15 cellular contexts compared by ENCODE assay signal in genomic region chr4:70737006-70737405, GRCh38. TPM values are rescaled to one million over a fixed set of nuclear protein-coding genes. Genes with fewer than 3 reads are reported as not detected.
A peak's percentile ranks its signal among the peaks of the same experiment; 100 is the strongest.
DNase-seq lines count a peak whose midpoint lies in the region; ATAC-seq and TF ChIP-seq lines count a peak whose summit lies in the region.
"Had no signal": no experiment of that assay in that cellular context is flagged by ENCODE, and none has a peak within 500 bp of the region (broad histone marks: within the 10 kb centered on the region; RNA-seq: fewer than 3 reads in every experiment).

No MANE protein-coding gene starts in this region.

- no peak for DNase-seq in activated CD8-positive, alpha-beta memory T cell treated with anti-CD3 and anti-CD28 coated beads, Interleukin-2, amount 10 ng/mL, durations not matched to agents 7 days and 5 days
- no peak for DNase-seq in activated CD8-positive, alpha-beta memory T cell treated with anti-CD3 and anti-CD28 coated beads for 24 hours
- DNase-seq in MM.1S (peak; percentile 72), nephron progenitor cell (no peak), Peyer's patch (no peak), GOT3 (lab: John Stamatoyannopoulos, UW) (no peak)
- no peak for DNase-seq in activated naive CD8-positive, alpha-beta T cell treated with anti-CD3 and anti-CD28 coated beads for 36 hours
- DNase-seq: lower lobe of right lung; NCI-H1092; right lobe of liver; SK-N-SH; stimulated activated CD4-positive, alpha-beta T cell treated with anti-CD3 and anti-CD28 coated beads, Interleukin-2, amount 100 ng/mL, for 48 hours; tibial artery; WERI-Rb-1 had no signal

- peaks cover 62% of the 10 kb centered on the region for H3K79me2 ChIP-seq in MM.1S (ENCODE audit: low read length)

- no peak overlapping the region for H3K9ac ChIP-seq in MM.1S (ENCODE audit: low read length)
- H3K9ac ChIP-seq: SK-N-SH had no signal

- H3F3A ChIP-seq in MM.1S (ENCODE audit: insufficient read depth, low read length) = peaks cover 22% of the 10 kb centered on the region

- TF ChIP-seq CTCF in MM.1S (IDR thresholded peaks at IDR 0.05; ENCODE audit: low read length) (no peak), nephron progenitor cell (IDR thresholded peaks at IDR 0.05) (no peak), Peyer's patch (IDR thresholded peaks at IDR 0.05) (no peak)

- TF ChIP-seq POLR2A in Peyer's patch (IDR thresholded peaks at IDR 0.05) = no peak

- peaks cover 2% of the 10 kb centered on the region for H3K27me3 Mint-ChIP-seq in activated CD8-positive, alpha-beta memory T cell treated with anti-CD3 and anti-CD28 coated beads, Interleukin-2, amount 10 ng/mL, durations not matched to agents 7 days and 5 days
- H3K27me3 Mint-ChIP-seq in activated naive CD8-positive, alpha-beta T cell treated with anti-CD3 and anti-CD28 coated beads for 36 hours = no peaks in the 10 kb centered on the region
- H3K27me3 Mint-ChIP-seq in nephron progenitor cell (ENCODE audit: low read depth, poor library complexity) = peaks cover 3% of the 10 kb centered on the region

- peaks cover 5% of the 10 kb centered on the region; the same call in 1 of the 2 replicates for H4K20me1 ChIP-seq in MM.1S (ENCODE audit: insufficient read depth, low read length)

- peaks cover 31% of the 10 kb centered on the region for H3K4me1 ChIP-seq in MM.1S (ENCODE audit: low read length)
- peaks cover 4 to 24% (median 15%) of the 10 kb centered on the region in 4 donors for H3K4me1 ChIP-seq in Peyer's patch

- no peak overlapping the region for H3K4me3 ChIP-seq in MM.1S (ENCODE audit: low read length)
- H3K4me3 ChIP-seq in Peyer's patch = no peak overlapping the region
- H3K4me3 ChIP-seq: lower lobe of right lung, right lobe of liver, tibial artery had no signal

- CTCF ChIA-PET in activated CD8-positive, alpha-beta memory T cell treated with anti-CD3 and anti-CD28 coated beads, Interleukin-2, amount 10 ng/mL, durations not matched to agents 7 days and 5 days (lab: Charles Lee) = interaction anchor here (0.7 to 4.7 kb wide), 11 partner anchors 8 to 673 kb away, joined by 3 to 57 read pairs (median 4); partner anchors contain the start of genes RUFY3 and UTP3

- H2AFZ ChIP-seq in MM.1S (ENCODE audit: low read length) = no peak overlapping the region

- no peaks in the 10 kb centered on the region for H3K36me3 ChIP-seq in MM.1S (replicated peaks; ENCODE audit: insufficient read depth, low read length)
- no peaks in the 10 kb centered on the region for H3K36me3 ChIP-seq in Peyer's patch
- H3K36me3 ChIP-seq: lower lobe of right lung, right lobe of liver, tibial artery, WERI-Rb-1 had no signal

- H3K9me3 ChIP-seq in MM.1S (replicated peaks; ENCODE audit: insufficient read depth, low read length) (no peaks in the 10 kb centered on the region), Peyer's patch (no peaks in the 10 kb centered on the region)
- H3K9me3 ChIP-seq: lower lobe of right lung, right lobe of liver, SK-N-SH, tibial artery had no signal

- no peaks in the 10 kb centered on the region for H3K27me3 ChIP-seq in MM.1S (replicated peaks; ENCODE audit: insufficient read depth, low read length)
- no peaks in the 10 kb centered on the region for H3K27me3 ChIP-seq in Peyer's patch
- H3K27me3 ChIP-seq: right lobe of liver, tibial artery had no signal

- H3K36me3 Mint-ChIP-seq in activated CD8-positive, alpha-beta memory T cell treated with anti-CD3 and anti-CD28 coated beads, Interleukin-2, amount 10 ng/mL, durations not matched to agents 7 days and 5 days = no peaks in the 10 kb centered on the region
- H3K36me3 Mint-ChIP-seq in activated naive CD8-positive, alpha-beta T cell treated with anti-CD3 and anti-CD28 coated beads for 36 hours = no peaks in the 10 kb centered on the region
- no peaks in the 10 kb centered on the region for H3K36me3 Mint-ChIP-seq in nephron progenitor cell (ENCODE audit: low read depth)

- ATAC-seq in activated CD8-positive, alpha-beta memory T cell treated with anti-CD3 and anti-CD28 coated beads, Interleukin-2, amount 10 ng/mL, durations not matched to agents 7 days and 5 days = no peak
- ATAC-seq in HG02759 (IDR thresholded peaks at IDR 0.05; ENCODE audit: unreplicated experiment) = no peak
- ATAC-seq: lower lobe of right lung, right lobe of liver had no signal

- peak overlapping the region; percentile 1; the same call in 1 of the 2 replicates for H3K4me2 ChIP-seq in MM.1S (ENCODE audit: low read depth, low read length)
- H3K4me2 ChIP-seq: SK-N-SH had no signal

- no peak overlapping the region for H3K27ac ChIP-seq in MM.1S (ENCODE audit: low read length)
- no peak overlapping the region for H3K27ac ChIP-seq in Peyer's patch
- H3K27ac ChIP-seq: lower lobe of right lung, right lobe of liver, tibial artery, WERI-Rb-1 had no signal

- peak overlapping the region; percentile 49 for H3K27ac Mint-ChIP-seq in activated CD8-positive, alpha-beta memory T cell treated with anti-CD3 and anti-CD28 coated beads, Interleukin-2, amount 10 ng/mL, durations not matched to agents 7 days and 5 days
- no peak overlapping the region for H3K27ac Mint-ChIP-seq in activated naive CD8-positive, alpha-beta T cell treated with anti-CD3 and anti-CD28 coated beads for 36 hours
- peak overlapping the region; percentile 32 for H3K27ac Mint-ChIP-seq in nephron progenitor cell

- H3K9me2 ChIP-seq in MM.1S (replicated peaks; ENCODE audit: insufficient read depth, low read length) = no peaks in the 10 kb centered on the region
- H3K9me2 ChIP-seq: SK-N-SH had no signal

- H3K4me3 Mint-ChIP-seq in activated CD8-positive, alpha-beta memory T cell treated with anti-CD3 and anti-CD28 coated beads, Interleukin-2, amount 10 ng/mL, durations not matched to agents 7 days and 5 days = no peak overlapping the region
- peak overlapping the region; percentile 34 for H3K4me3 Mint-ChIP-seq in activated naive CD8-positive, alpha-beta T cell treated with anti-CD3 and anti-CD28 coated beads for 36 hours
- H3K4me3 Mint-ChIP-seq in nephron progenitor cell = no peak overlapping the region

- no peaks in the 10 kb centered on the region for H3K9me3 Mint-ChIP-seq in activated CD8-positive, alpha-beta memory T cell treated with anti-CD3 and anti-CD28 coated beads, Interleukin-2, amount 10 ng/mL, durations not matched to agents 7 days and 5 days (ENCODE audit: low read depth)
- H3K9me3 Mint-ChIP-seq in activated naive CD8-positive, alpha-beta T cell treated with anti-CD3 and anti-CD28 coated beads for 36 hours = peaks cover 1% of the 10 kb centered on the region
- H3K9me3 Mint-ChIP-seq in nephron progenitor cell = no peaks in the 10 kb centered on the region

- H3K4me1 Mint-ChIP-seq in activated CD8-positive, alpha-beta memory T cell treated with anti-CD3 and anti-CD28 coated beads, Interleukin-2, amount 10 ng/mL, durations not matched to agents 7 days and 5 days = peaks cover 32% of the 10 kb centered on the region
- peaks cover 38% of the 10 kb centered on the region for H3K4me1 Mint-ChIP-seq in activated naive CD8-positive, alpha-beta T cell treated with anti-CD3 and anti-CD28 coated beads for 36 hours
- peaks cover 26% of the 10 kb centered on the region for H3K4me1 Mint-ChIP-seq in nephron progenitor cell

RNA-seq across cellular contexts. Expression of gene RUFY3, which starts 15.2 kb away (rescaled TPM):
- total RNA-seq in activated CD8-positive, alpha-beta memory T cell treated with anti-CD3 and anti-CD28 coated beads, Interleukin-2, amount 10 ng/mL, durations not matched to agents 7 days and 5 days = 10 to 100 TPM; 12.7 to 22.8 TPM
- 10 to 100 TPM; 10.1 to 11.3 TPM for total RNA-seq in activated naive CD8-positive, alpha-beta T cell treated with anti-CD3 and anti-CD28 coated beads for 36 hours
- total RNA-seq in Peyer's patch = 100 to 1,000 TPM in 1 of 4 donors, 10 to 100 TPM in 3; 36.1 to 113 (median 47.1) TPM

RNA-seq across cellular contexts. Expression of gene UTP3, which starts 48.7 kb away (rescaled TPM):
- 10 to 100 TPM; 28.0 to 33.6 TPM for total RNA-seq in activated CD8-positive, alpha-beta memory T cell treated with anti-CD3 and anti-CD28 coated beads, Interleukin-2, amount 10 ng/mL, durations not matched to agents 7 days and 5 days
- 10 to 100 TPM; 46.9 to 49.7 TPM for total RNA-seq in activated naive CD8-positive, alpha-beta T cell treated with anti-CD3 and anti-CD28 coated beads for 36 hours
- total RNA-seq in Peyer's patch = 10 to 100 TPM; 13.3 to 37.1 (median 15.6) TPM
